ENCODE assay signal across 8 cellular contexts in genomic region chr10:101843032-101843991, GRCh38. TPM values are rescaled to one million over a fixed set of nuclear protein-coding genes. Genes with fewer than 3 reads are reported as not detected.
DNase-seq lines count a peak whose midpoint lies in the region; ATAC-seq, FAIRE-seq and TF ChIP-seq lines count a peak whose summit lies in the region.

Gene KCNIP2, minus strand, starts transcription at chr10:101843800. Its CDS starts 232 bp downstream, at chr10:101843568.

- FAIRE-seq in kidney (lab: Jason Lieb, UNC) = no peak

- H3K9ac ChIP-seq in HUES6 (ENCODE audit: low read length) (no peak within 1 kb of the TSS), kidney (ENCODE audit: low read length in 2 of 2) (no peak within 1 kb of the TSS)

- H3K4me1 ChIP-seq in BE2C (peaks cover 3% of the 10 kb centered on the region), HUES6 (ENCODE audit: control insufficient read depth, insufficient read depth, low read length) (peaks cover 17% of the 10 kb centered on the region), breast epithelium (peaks cover 0 to 14% of the 10 kb centered on the region in 2 donors), kidney (ENCODE audit: control insufficient read depth in 1 of 2, insufficient read depth in 1 of 2, low read depth in 1 of 2, low read length in 2 of 2) (peaks cover 7 to 10% of the 10 kb centered on the region in 2 donors)

- peaks cover 12 to 21% of the 10 kb centered on the region in 2 donors for H3K36me3 Mint-ChIP-seq in stimulated activated naive B cell treated with anti-CD40 and anti-IgM and Interleukin-4, amounts not matched to agents 10 μg/mL and 1 μg/mL and 100 μg/mL, for 72 hours

- DNase-seq in BE2C = peak; percentile 74
- peak; percentile 70 for DNase-seq in T-helper 22 cell (ENCODE audit: low read depth)
- DNase-seq in breast epithelium (ENCODE audit: low spot score in 2 of 2) = no peak
- DNase-seq in kidney = peak; percentile 63
- peak; percentile 35 for DNase-seq in stimulated activated naive B cell treated with anti-CD40 and anti-IgM and Interleukin-4, amounts not matched to agents 10 μg/mL and 1 μg/mL and 100 μg/mL, for 72 hours
- DNase-seq in kidney glomerular epithelial cell (lab: John Stamatoyannopoulos, UW) = no peak
- no peak for DNase-seq in GM19240 (ENCODE audit: insufficient read length, low spot score)

- H3K9me3 ChIP-seq in BE2C (no peaks in the 10 kb centered on the region), HUES6 (ENCODE audit: control insufficient read depth, insufficient read depth, low read depth, low read length) (no peaks in the 10 kb centered on the region), breast epithelium (no peaks in the 10 kb centered on the region), kidney (ENCODE audit: control insufficient read depth in 1 of 2, low read length in 2 of 2) (no peaks in the 10 kb centered on the region)

- TF ChIP-seq CTCF in BE2C (IDR thresholded peaks at IDR 0.05; ENCODE audit: low read depth, low read length) (peak; percentile 63), breast epithelium (IDR thresholded peaks at IDR 0.05) (peak in 1 of 3 donors; percentile 9), kidney (IDR thresholded peaks at IDR 0.05; ENCODE audit: borderline replicate concordance, extremely low read depth, insufficient read depth) (peak; percentile 23)

- intact Hi-C loops in breast epithelium (cut with DNase I; ENCODE audit: low total_unique reads) = no loop called here
- intact Hi-C loops in kidney (cut with DNase I) = no loop called here

- peak within 1 kb of the TSS; percentile 54 for H3K4me3 ChIP-seq in BE2C (ENCODE audit: low read depth, low read length)
- H3K4me3 ChIP-seq in HUES6 (ENCODE audit: low read depth, low read length) = peak within 1 kb of the TSS; percentile 57
- peak within 1 kb of the TSS; percentile 5 to 47 (median 13) for H3K4me3 ChIP-seq in breast epithelium
- no peak within 1 kb of the TSS for H3K4me3 ChIP-seq in kidney (ENCODE audit: low read length in 2 of 2)

- TF ChIP-seq POLR2A in breast epithelium (IDR thresholded peaks at IDR 0.05) = no peak

- peaks cover 41 to 51% of the 10 kb centered on the region in 2 donors for H3K4me1 Mint-ChIP-seq in stimulated activated naive B cell treated with anti-CD40 and anti-IgM and Interleukin-4, amounts not matched to agents 10 μg/mL and 1 μg/mL and 100 μg/mL, for 72 hours

- H3K36me3 ChIP-seq in BE2C (no peaks in the 10 kb centered on the region), HUES6 (ENCODE audit: control insufficient read depth, insufficient read depth, low read length) (no peaks in the 10 kb centered on the region), breast epithelium (no peaks in the 10 kb centered on the region), kidney (ENCODE audit: control insufficient read depth in 1 of 2, insufficient read depth in 2 of 2, low read length in 2 of 2) (no peaks in the 10 kb centered on the region)

- H3K27me3 ChIP-seq in BE2C (no peaks in the 10 kb centered on the region), HUES6 (ENCODE audit: control insufficient read depth, insufficient read depth, low read length) (peaks cover 31% of the 10 kb centered on the region), breast epithelium (no peaks in the 10 kb centered on the region)

- H3K9me3 Mint-ChIP-seq in stimulated activated naive B cell treated with anti-CD40 and anti-IgM and Interleukin-4, amounts not matched to agents 10 μg/mL and 1 μg/mL and 100 μg/mL, for 72 hours = no peaks in the 10 kb centered on the region

- H3K27ac ChIP-seq in HUES6 (ENCODE audit: low read depth, low read length) = no peak within 1 kb of the TSS
- no peak within 1 kb of the TSS for H3K27ac ChIP-seq in breast epithelium
- H3K27ac ChIP-seq in kidney (ENCODE audit: low read depth in 2 of 2, low read length in 2 of 2) = no peak within 1 kb of the TSS

- peak within 1 kb of the TSS; percentile 85 to 92 for H3K4me3 Mint-ChIP-seq in stimulated activated naive B cell treated with anti-CD40 and anti-IgM and Interleukin-4, amounts not matched to agents 10 μg/mL and 1 μg/mL and 100 μg/mL, for 72 hours

- H3K27me3 Mint-ChIP-seq in stimulated activated naive B cell treated with anti-CD40 and anti-IgM and Interleukin-4, amounts not matched to agents 10 μg/mL and 1 μg/mL and 100 μg/mL, for 72 hours = no peaks in the 10 kb centered on the region

- H3K27ac Mint-ChIP-seq in stimulated activated naive B cell treated with anti-CD40 and anti-IgM and Interleukin-4, amounts not matched to agents 10 μg/mL and 1 μg/mL and 100 μg/mL, for 72 hours = peak within 1 kb of the TSS; percentile 90

- ATAC-seq in stimulated activated naive B cell treated with anti-CD40 and anti-IgM and Interleukin-4, amounts not matched to agents 10 μg/mL and 1 μg/mL and 100 μg/mL, for 72 hours (replicated peaks) = peak; percentile 31 to 44

RNA-seq across cellular contexts. Expression of gene KCNIP2, which starts in this region (rescaled TPM):
- polyA plus RNA-seq in BE2C (2012; ENCODE audit: insufficient read depth, insufficient read length, low read depth) = 5.0 TPM
- 10 to 100 TPM; 11.9 to 90.4 (median 20.6) TPM for total RNA-seq in breast epithelium
- 3.4 TPM for total RNA-seq in kidney
- 0.67 TPM for polyA plus RNA-seq in kidney (ENCODE audit: insufficient read depth, low read depth, low replicate concordance)

Comparison
In these comparisons a context has a peak if more than half of its experiments do, and no peak if none do; other contexts are left out.
1. DNase-seq: peak in BE2C (single experiment), T-helper 22 cell (single experiment), kidney (single experiment) and stimulated activated naive B cell treated with anti-CD40 and anti-IgM and Interleukin-4, amounts not matched to agents 10 μg/mL and 1 μg/mL and 100 μg/mL, for 72 hours (single experiment); none in breast epithelium (0 of 2), kidney glomerular epithelial cell (single experiment) and GM19240 (single experiment).
2. H3K4me3 ChIP-seq: peak in BE2C (single experiment), HUES6 (single experiment) and breast epithelium (3 of 3); none in kidney (0 of 2).